In the genomic region with DNA sequence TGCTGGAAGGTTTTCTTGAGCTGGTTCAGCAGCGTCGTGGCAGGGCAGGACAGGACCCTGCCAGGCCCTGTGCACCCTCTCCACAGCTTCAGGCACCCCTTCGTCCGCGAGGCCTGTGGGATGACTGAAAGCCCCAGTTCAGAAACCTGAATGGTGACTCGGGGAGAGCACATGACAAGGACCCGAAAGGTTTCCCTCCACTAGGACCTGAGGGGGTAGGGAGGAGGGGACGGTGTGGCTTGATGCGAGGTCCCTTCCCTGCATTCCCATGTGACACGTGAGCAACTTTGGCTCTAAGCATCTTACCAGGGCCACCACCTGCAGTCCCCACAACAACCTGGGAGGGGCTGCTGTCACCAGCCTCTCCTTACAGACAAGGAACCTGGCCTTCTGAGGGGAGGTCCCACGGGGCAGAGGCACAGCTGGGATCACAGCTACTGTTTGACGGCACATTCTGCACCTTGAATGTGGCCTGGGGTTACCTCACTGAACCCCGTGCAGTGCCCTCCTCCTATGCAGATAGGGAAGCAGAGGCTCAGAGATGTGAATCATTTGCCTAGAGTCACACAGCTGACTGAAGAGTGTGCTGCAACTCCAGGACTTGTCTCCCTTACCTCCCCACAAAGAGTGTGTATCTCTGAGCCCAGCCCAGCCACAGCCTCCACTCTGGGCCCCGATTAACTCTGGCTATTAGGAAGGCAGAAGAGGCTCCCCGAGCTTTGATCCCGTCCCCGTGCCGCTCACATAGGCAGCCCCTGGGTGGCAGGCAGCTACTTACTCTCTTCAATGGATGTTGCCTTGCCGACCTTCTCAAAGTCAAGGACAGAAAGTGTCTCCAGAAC, we compare ENCODE assay signal across 15 cellular contexts.
DNase-seq lines count a peak whose midpoint lies in the region; ATAC-seq and TF ChIP-seq lines count a peak whose summit lies in the region.
"Had no signal": no experiment of that assay in that cellular context is flagged by ENCODE, and none has a peak within 500 bp of the region (broad histone marks: within the 10 kb centered on the region; RNA-seq: fewer than 3 reads in every experiment).

No MANE protein-coding gene starts in this region.

- H3K4me3 ChIP-seq in choroid plexus epithelial cell (ENCODE audit: low read depth, low read length) (no peak overlapping the region), gastrocnemius medialis (no peak overlapping the region), BE2C (ENCODE audit: low read depth, low read length) (no peak overlapping the region)
- H3K4me3 ChIP-seq: dorsolateral prefrontal cortex, HAP-1, thoracic aorta had no signal

- H3K9me3 ChIP-seq in gastrocnemius medialis (no peaks in the 10 kb centered on the region), BE2C (no peaks in the 10 kb centered on the region)
- H3K9me3 ChIP-seq: HAP-1, SK-N-SH, thoracic aorta had no signal

- H3K27me3 ChIP-seq in gastrocnemius medialis: peaks cover 19 to 30% (median 22%) of the 10 kb centered on the region in 3 donors
- no peaks in the 10 kb centered on the region for H3K27me3 ChIP-seq in BE2C

- intact Hi-C loops in gastrocnemius medialis (cut with DNase I; ENCODE audit: low total_unique reads): no loop called here

- in situ Hi-C loops in gastrocnemius medialis (cut with MboI; ENCODE audit: low sequenced_read_pairs in 4 of 4): no loop called here

- peak; percentile 20 to 32 for ATAC-seq in activated T-cell treated with anti-CD3 and anti-CD28 coated beads, Interleukin-2, amount 50 U/mL, for 4 hours
- ATAC-seq in gastrocnemius medialis: peak; percentile 8 to 26

- H3K9me3 Mint-ChIP-seq in activated T-cell treated with anti-CD3 and anti-CD28 coated beads, Interleukin-2, amount 50 U/mL, for 4 hours: no peaks in the 10 kb centered on the region

- H3K36me3 ChIP-seq in gastrocnemius medialis (peaks cover 0 to 8% of the 10 kb centered on the region in 2 donors), BE2C (no peaks in the 10 kb centered on the region)
- H3K36me3 ChIP-seq: HAP-1, thoracic aorta had no signal

- TF ChIP-seq POLR2A in gastrocnemius medialis (IDR thresholded peaks at IDR 0.05): no peak

- peak; percentile 6 for TF ChIP-seq CTCF in choroid plexus epithelial cell (conservative IDR thresholded peaks at IDR 0.05; ENCODE audit: low read depth, low read length)
- TF ChIP-seq CTCF in gastrocnemius medialis (IDR thresholded peaks at IDR 0.05 in 4 of 5, conservative IDR thresholded peaks at IDR 0.05 in 1 of 5): no peak
- TF ChIP-seq CTCF in BE2C (IDR thresholded peaks at IDR 0.05; ENCODE audit: low read depth, low read length): no peak

- H3K4me3 Mint-ChIP-seq in activated T-cell treated with anti-CD3 and anti-CD28 coated beads, Interleukin-2, amount 50 U/mL, for 4 hours: no peak overlapping the region

- no peak for DNase-seq in activated T-cell treated with anti-CD3 and anti-CD28 coated beads, Interleukin-2, amount 50 U/mL, for 4 hours
- no peak for DNase-seq in activated T-cell treated with anti-CD3 and anti-CD28 coated beads, Interleukin-2, amount 50 U/mL, for 1 hour
- peak; percentile 57 for DNase-seq in NAMALWA (ENCODE audit: low spot score)
- DNase-seq in choroid plexus epithelial cell (ENCODE audit: low read depth): peak; percentile 39
- DNase-seq in gastrocnemius medialis: no peak
- DNase-seq in BE2C: no peak
- DNase-seq in HPDE6-E6E7 (ENCODE audit: extremely low spot score): no peak
- DNase-seq in amniotic stem cell (lab: John Stamatoyannopoulos, UW): no peak
- DNase-seq: activated CD4-positive, alpha-beta T cell treated with anti-CD3 and anti-CD28 coated beads for 4 hours; dorsolateral prefrontal cortex; glutamatergic neuron; NCI-H446 treated with DMSO at 0.1 percent for 48 hours; SK-N-SH had no signal

- H3K4me1 ChIP-seq in gastrocnemius medialis: peaks cover 18 to 20% of the 10 kb centered on the region in 2 donors
- peaks cover 5% of the 10 kb centered on the region; the same call in 1 of the 2 replicates for H3K4me1 ChIP-seq in BE2C
- H3K4me1 ChIP-seq: HAP-1 had no signal

- no peaks in the 10 kb centered on the region for H3K36me3 Mint-ChIP-seq in activated T-cell treated with anti-CD3 and anti-CD28 coated beads, Interleukin-2, amount 50 U/mL, for 4 hours (ENCODE audit: insufficient read depth)

- H3K27me3 Mint-ChIP-seq in activated T-cell treated with anti-CD3 and anti-CD28 coated beads, Interleukin-2, amount 50 U/mL, for 4 hours (ENCODE audit: low read depth): no peaks in the 10 kb centered on the region

- no peak overlapping the region for H3K27ac ChIP-seq in gastrocnemius medialis
- H3K27ac ChIP-seq: dorsolateral prefrontal cortex, thoracic aorta had no signal

- no peaks in the 10 kb centered on the region for H3K4me1 Mint-ChIP-seq in activated T-cell treated with anti-CD3 and anti-CD28 coated beads, Interleukin-2, amount 50 U/mL, for 4 hours (ENCODE audit: low read depth)

Comparison
In these comparisons a context has a peak if more than half of its experiments do, and no peak if none do; other contexts are left out.
1. DNase-seq: peak in NAMALWA (single experiment) and choroid plexus epithelial cell (single experiment); none in activated T-cell treated with anti-CD3 and anti-CD28 coated beads, Interleukin-2, amount 50 U/mL, for 4 hours (single experiment), activated T-cell treated with anti-CD3 and anti-CD28 coated beads, Interleukin-2, amount 50 U/mL, for 1 hour (single experiment), gastrocnemius medialis (0 of 2), BE2C (single experiment), HPDE6-E6E7 (single experiment) and amniotic stem cell (single experiment).